In the genomic region with DNA sequence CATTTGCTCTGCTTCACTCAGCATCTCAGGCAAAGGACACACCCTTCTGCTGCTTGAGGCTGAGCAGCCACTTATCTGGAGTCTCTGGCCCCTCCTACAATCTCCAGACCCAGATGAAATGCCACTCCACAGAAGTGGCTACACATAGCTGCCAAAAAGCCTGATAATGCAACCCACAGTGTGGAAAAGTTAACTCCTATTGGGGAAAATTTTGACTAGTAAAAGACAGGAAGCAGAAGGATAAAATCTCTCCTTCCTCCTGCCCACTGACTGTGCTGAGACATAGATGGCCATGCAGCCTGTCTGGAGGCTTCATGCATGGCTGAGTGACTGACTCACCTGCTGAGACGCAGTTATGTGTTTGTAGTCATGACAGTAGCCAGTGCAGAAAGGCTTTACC, we compare ENCODE assay signal across 1 cellular context.
A peak's percentile ranks its signal among the peaks of the same experiment; 100 is the strongest.
TF ChIP-seq lines count a peak whose summit lies in the region.

No MANE protein-coding gene starts in this region.

TF ChIP-seq in K562, 482 proteins besides CTCF, POLR2A, EP300 and RAD21 (continued from another document and continues in another):
- TF ChIP-seq ETV6 (IDR thresholded peaks at IDR 0.05; ENCODE audit: borderline replicate concordance in 1 of 2, low read depth in 2 of 2, low read length in 1 of 2) (peak; percentile 48 to 72; a peak in 2 of 4 replicates), ETV6 (CRISPR knock-in tag; IDR thresholded peaks at IDR 0.05; ENCODE audit: borderline replicate concordance) (no peak), PHB2 (IDR thresholded peaks at IDR 0.05; ENCODE audit: low read depth) (no peak), MGA (IDR thresholded peaks at IDR 0.05) (no peak), ZNF511 (CRISPR knock-in tag; IDR thresholded peaks at IDR 0.05) (no peak), MBD1 (CRISPR knock-in tag; IDR thresholded peaks at IDR 0.05) (no peak), EHMT2 (IDR thresholded peaks at IDR 0.05) (no peak), ZBTB8A (IDR thresholded peaks at IDR 0.05; ENCODE audit: partially characterized antibody) (no peak), CREM (IDR thresholded peaks at IDR 0.05; ENCODE audit: low read depth) (0 out of 2 replicates have a peak, but pooled peaks have one; percentile 21), ZNF282 (CRISPR knock-in tag; IDR thresholded peaks at IDR 0.05) (no peak), PHF21A (IDR thresholded peaks at IDR 0.05; ENCODE audit: borderline replicate concordance, low read depth) (no peak), PKNOX1 (IDR thresholded peaks at IDR 0.05) (peak; percentile 54), ZNF121 (CRISPR knock-in tag; conservative IDR thresholded peaks at IDR 0.05) (no peak), CTBP1 (IDR thresholded peaks at IDR 0.05; ENCODE audit: borderline replicate concordance) (peak; percentile 75; the same call in 1 of the 2 replicates), RBM22 (IDR thresholded peaks at IDR 0.05; ENCODE audit: low read depth, low read length, poor library complexity, severe bottlenecking) (no peak), RFX1 (IDR thresholded peaks at IDR 0.05) (peak; percentile 15; the same call in 1 of the 2 replicates), ZNF146 (CRISPR knock-in tag; IDR thresholded peaks at IDR 0.05; ENCODE audit: unreplicated experiment) (no peak), NKRF (IDR thresholded peaks at IDR 0.05; ENCODE audit: borderline replicate concordance) (no peak)
- TF ChIP-seq, protein P1, sequence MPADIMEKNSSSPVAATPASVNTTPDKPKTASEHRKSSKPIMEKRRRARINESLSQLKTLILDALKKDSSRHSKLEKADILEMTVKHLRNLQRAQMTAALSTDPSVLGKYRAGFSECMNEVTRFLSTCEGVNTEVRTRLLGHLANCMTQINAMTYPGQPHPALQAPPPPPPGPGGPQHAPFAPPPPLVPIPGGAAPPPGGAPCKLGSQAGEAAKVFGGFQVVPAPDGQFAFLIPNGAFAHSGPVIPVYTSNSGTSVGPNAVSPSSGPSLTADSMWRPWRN (IDR thresholded peaks at IDR 0.05; ENCODE audit: low read depth), result no peak
